20 cellular contexts compared by ENCODE assay signal in genomic region chr14:94942601-94943000, GRCh38.
DNase-seq lines count a peak whose midpoint lies in the region; ATAC-seq and TF ChIP-seq lines count a peak whose summit lies in the region.
"Had no signal": no experiment of that assay in that cellular context is flagged by ENCODE, and none has a peak within 500 bp of the region (broad histone marks: within the 10 kb centered on the region; RNA-seq: fewer than 3 reads in every experiment).

No MANE protein-coding gene starts in this region.

- no peak overlapping the region for H3K4ac ChIP-seq in trophoblast cell (ENCODE audit: low read depth, low read length)

- H3K9me3 ChIP-seq in trophoblast cell (ENCODE audit: insufficient read depth, low read depth, low read length) = peaks cover 13% of the 10 kb centered on the region
- H3K9me3 ChIP-seq: A549, Caco-2 had no signal

- H3K27ac ChIP-seq in trophoblast cell (ENCODE audit: low read depth, low read length) = no peak overlapping the region
- H3K27ac ChIP-seq: 22Rv1; A549; BLaER1 treated with 17β-estradiol and CSF1 and Interleukin-3, amounts not matched to agents 10 nM and 100 nM; C4-2B had no signal

- H3K23ac ChIP-seq in trophoblast cell (ENCODE audit: low read length) = no peak overlapping the region

- H3K79me1 ChIP-seq in trophoblast cell (ENCODE audit: low read length) = no peaks in the 10 kb centered on the region

- no peak overlapping the region for H3K18ac ChIP-seq in trophoblast cell (ENCODE audit: low read length)

- H4K91ac ChIP-seq in trophoblast cell (ENCODE audit: low read depth, low read length) = no peak overlapping the region

- H3K9ac ChIP-seq in trophoblast cell (ENCODE audit: low read length) = no peak overlapping the region
- H3K9ac ChIP-seq: BLaER1 treated with 17β-estradiol and CSF1 and Interleukin-3, amounts not matched to agents 10 nM and 100 nM had no signal

- no peaks in the 10 kb centered on the region for H3K27me3 ChIP-seq in trophoblast cell (ENCODE audit: insufficient read depth, low read length)

- H2BK120ac ChIP-seq in trophoblast cell (ENCODE audit: insufficient read depth, low read length, poor library complexity) = no peak overlapping the region

- H3K79me2 ChIP-seq in trophoblast cell (ENCODE audit: control insufficient read depth, insufficient read depth, low read length, poor library complexity) = no peaks in the 10 kb centered on the region

- no peak overlapping the region for H2BK12ac ChIP-seq in trophoblast cell (ENCODE audit: low read length)

- H2AK5ac ChIP-seq in trophoblast cell (ENCODE audit: low read length) = no peak overlapping the region

- H3K4me1 ChIP-seq in trophoblast cell (ENCODE audit: control insufficient read depth in 1 of 2, insufficient read depth in 2 of 2, low read length in 2 of 2) = no peaks in the 10 kb centered on the region
- H3K4me1 ChIP-seq: A549, Caco-2 had no signal

- H3K9me3 Mint-ChIP-seq in natural killer cell treated with Interleukin-12 subunit alpha and Interleukin-12 subunit beta and Interleukin-15 and Interleukin-18, amount 100 ng/mL, for 72 hours = no peaks in the 10 kb centered on the region
- H3K9me3 Mint-ChIP-seq in natural killer cell = no peaks in the 10 kb centered on the region
- H3K9me3 Mint-ChIP-seq: CD4-positive, alpha-beta T cell; CD8-positive, alpha-beta T cell had no signal

- H3K4me3 ChIP-seq in trophoblast cell (ENCODE audit: low read depth, low read length) = peak overlapping the region; percentile 14
- H3K4me3 ChIP-seq: A549; BLaER1 treated with 17β-estradiol and CSF1 and Interleukin-3, amounts not matched to agents 10 nM and 100 nM; GM12878 had no signal

- H4K8ac ChIP-seq in trophoblast cell (ENCODE audit: low read depth, low read length) = no peak overlapping the region

- ATAC-seq in natural killer cell treated with Interleukin-12 subunit alpha and Interleukin-12 subunit beta and Interleukin-15 and Interleukin-18, amount 100 ng/mL, for 72 hours = no peak
- no peak for ATAC-seq in natural killer cell
- ATAC-seq: A549; CD8-positive, alpha-beta T cell; GM12878 had no signal

- no peak overlapping the region for H3K27ac Mint-ChIP-seq in natural killer cell treated with Interleukin-12 subunit alpha and Interleukin-12 subunit beta and Interleukin-15 and Interleukin-18, amount 100 ng/mL, for 72 hours
- no peak overlapping the region for H3K27ac Mint-ChIP-seq in natural killer cell
- H3K27ac Mint-ChIP-seq: B cell; CD4-positive, alpha-beta T cell; CD8-positive, alpha-beta T cell had no signal

- no peak overlapping the region for H2AFZ ChIP-seq in trophoblast cell (ENCODE audit: insufficient read depth, low read length, poor library complexity)

- H3K14ac ChIP-seq in trophoblast cell (ENCODE audit: low read length) = no peak overlapping the region

- H3K27me3 Mint-ChIP-seq in natural killer cell treated with Interleukin-12 subunit alpha and Interleukin-12 subunit beta and Interleukin-15 and Interleukin-18, amount 100 ng/mL, for 72 hours = no peaks in the 10 kb centered on the region
- H3K27me3 Mint-ChIP-seq in natural killer cell (ENCODE audit: low read depth in 2 of 2) = no peaks in the 10 kb centered on the region
- H3K27me3 Mint-ChIP-seq: CD4-positive, alpha-beta T cell had no signal

- peaks cover 20 to 21% of the 10 kb centered on the region in 2 donors for H3K4me1 Mint-ChIP-seq in natural killer cell treated with Interleukin-12 subunit alpha and Interleukin-12 subunit beta and Interleukin-15 and Interleukin-18, amount 100 ng/mL, for 72 hours (ENCODE audit: low read depth in 2 of 2)
- H3K4me1 Mint-ChIP-seq in natural killer cell = peaks cover 23 to 27% of the 10 kb centered on the region in 2 donors
- H3K4me1 Mint-ChIP-seq: B cell had no signal

- H4K12ac ChIP-seq in trophoblast cell (ENCODE audit: low read depth, low read length) = no peak overlapping the region

- no peak overlapping the region for H2BK5ac ChIP-seq in trophoblast cell (ENCODE audit: low read depth, low read length, poor library complexity)

- intact Hi-C loops in natural killer cell (cut with micrococcal nuclease) = no loop called here

- no CpG with 5 or more reads among the region's 4 CpGs for WGBS in trophoblast cell (ENCODE audit: extremely low coverage, insufficient coverage, insufficient read length)

- H3K36me3 ChIP-seq in trophoblast cell (ENCODE audit: control insufficient read depth in 1 of 2, insufficient read depth in 2 of 2, low read length in 2 of 2) = no peaks in the 10 kb centered on the region
- H3K36me3 ChIP-seq: BLaER1 treated with 17β-estradiol and CSF1 and Interleukin-3, amounts not matched to agents 10 nM and 100 nM had no signal

- TF ChIP-seq CTCF in natural killer cell (IDR thresholded peaks at IDR 0.05) = no peak

- no peaks in the 10 kb centered on the region for H3K36me3 Mint-ChIP-seq in natural killer cell treated with Interleukin-12 subunit alpha and Interleukin-12 subunit beta and Interleukin-15 and Interleukin-18, amount 100 ng/mL, for 72 hours
- no peaks in the 10 kb centered on the region for H3K36me3 Mint-ChIP-seq in natural killer cell
- H3K36me3 Mint-ChIP-seq: CD8-positive, alpha-beta T cell had no signal

- peak; percentile 26 for DNase-seq in natural killer cell treated with Interleukin-12 subunit alpha and Interleukin-12 subunit beta and Interleukin-15 and Interleukin-18, amount 100 ng/mL, for 72 hours (ENCODE audit: low spot score)
- DNase-seq in natural killer cell (no peak), mesenteric fat pad (ENCODE audit: low spot score) (peak; percentile 53), trophoblast cell (no peak), OCI-M1 (lab: John Stamatoyannopoulos, UW) (no peak), NAMALWA (ENCODE audit: low spot score) (no peak)
- DNase-seq: AML-193; Caco-2; Calu3; CD4-positive, alpha-beta T cell; CD8-positive, alpha-beta T cell; DMS79 treated with DMSO at 0.1 percent for 48 hours; EL; GDM1 had no signal

- H3K4me2 ChIP-seq in trophoblast cell (ENCODE audit: low read length) = no peak overlapping the region
- H3K4me2 ChIP-seq: A549; BLaER1 treated with 17β-estradiol and CSF1 and Interleukin-3, amounts not matched to agents 10 nM and 100 nM had no signal

- H3K4me3 Mint-ChIP-seq in natural killer cell treated with Interleukin-12 subunit alpha and Interleukin-12 subunit beta and Interleukin-15 and Interleukin-18, amount 100 ng/mL, for 72 hours = no peak overlapping the region
- H3K4me3 Mint-ChIP-seq in natural killer cell = no peak overlapping the region
- H3K4me3 Mint-ChIP-seq: B cell; CD4-positive, alpha-beta T cell; CD8-positive, alpha-beta T cell had no signal

Comparison
In these comparisons a context has a peak if more than half of its experiments do, and no peak if none do; other contexts are left out.
1. DNase-seq: peak in natural killer cell treated with Interleukin-12 subunit alpha and Interleukin-12 subunit beta and Interleukin-15 and Interleukin-18, amount 100 ng/mL, for 72 hours (single experiment) and mesenteric fat pad (single experiment); none in natural killer cell (single experiment), trophoblast cell (0 of 2), OCI-M1 (single experiment) and NAMALWA (single experiment).